Comparison of ENCODE assay signal across 12 cellular contexts in genomic region chr3:13025090-13025489, GRCh38. TPM values are rescaled to one million over a fixed set of nuclear protein-coding genes. Genes with fewer than 3 reads are reported as not detected.
DNase-seq lines count a peak whose midpoint lies in the region; ATAC-seq, FAIRE-seq and TF ChIP-seq lines count a peak whose summit lies in the region.
"Had no signal": no experiment of that assay in that cellular context is flagged by ENCODE, and none has a peak within 500 bp of the region (broad histone marks: within the 10 kb centered on the region; RNA-seq: fewer than 3 reads in every experiment).

No MANE protein-coding gene starts in this region.

- H2AFZ ChIP-seq in K562 (ENCODE audit: low read depth, low read length) (no peak overlapping the region), HepG2 (ENCODE audit: low read length) (no peak overlapping the region)

- H3K9me1 ChIP-seq in K562 (ENCODE audit: control insufficient read depth, insufficient read depth, low read length) = no peaks in the 10 kb centered on the region

- no peak for FAIRE-seq in K562 (lab: Jason Lieb, UNC)
- no peak for FAIRE-seq in HepG2 (lab: Jason Lieb, UNC)
- FAIRE-seq: endothelial cell of umbilical vein had no signal

- in situ Hi-C loops in ACHN (cut with HindIII; ENCODE audit: low pct_ligation_motif_present, low pct_unique_long_range_greater_than_20kb, low sequenced_read_pairs) = no loop called here
- in situ Hi-C loops in K562 (cut with MboI) = no loop called here
- in situ Hi-C loops in HepG2 (cut with HindIII; ENCODE audit: extremely low pct_ligation_motif_present, low pct_unique_long_range_greater_than_20kb) = no loop called here

- POLR2A ChIA-PET in K562 (lab: Yijun Ruan, JAX) = no interaction called here
- POLR2A ChIA-PET in HepG2 (lab: Yijun Ruan, JAX) = no interaction called here
- POLR2A ChIA-PET in WTC11 (lab: Charles Lee) = interaction anchor here (0.6 kb wide), 1 partner anchor 8 kb away, joined by 3 read pairs; no protein-coding TSS in a partner anchor

- H3K9ac ChIP-seq in K562 (ENCODE audit: insufficient read depth in 1 of 2, low read depth in 2 of 2, low read length in 2 of 2) = peak overlapping the region in 1 of 2 experiments; percentile 10; a peak in 1 of 4 replicates
- H3K9ac ChIP-seq in HepG2 (ENCODE audit: insufficient read depth, low read depth, low read length) = no peak overlapping the region

- TF ChIP-seq EP300 in K562 (IDR thresholded peaks at IDR 0.05; ENCODE audit: low read length) = no peak
- TF ChIP-seq EP300 in HepG2 (IDR thresholded peaks at IDR 0.05; ENCODE audit: low read depth in 2 of 2, low read length in 2 of 2) = no peak
- no peak for TF ChIP-seq EP300 in HepG2 (CRISPR knock-in tag; IDR thresholded peaks at IDR 0.05; ENCODE audit: borderline replicate concordance)

- CTCF ChIA-PET in K562 (lab: Yijun Ruan, JAX; ENCODE audit: low intra/inter-chr PET ratio) = no interaction called here
- CTCF ChIA-PET in HepG2 (lab: Yijun Ruan, JAX; ENCODE audit: low intra/inter-chr PET ratio, low total read pairs) = no interaction called here
- CTCF ChIA-PET in WTC11 (lab: Charles Lee) = no interaction called here

- DNase-seq in ACHN (peak; percentile 67), HFFc6 (peak; percentile 74), K562 (ENCODE audit: extremely low read depth in 1 of 4, low spot score in 3 of 4) (no peak), HepG2 (ENCODE audit: low spot score) (peak; percentile 12), COR-L47 (lab: John Stamatoyannopoulos, UW) (no peak), NCI-H1694 treated with DMSO at 0.1 percent for 48 hours (lab: John Stamatoyannopoulos, UW) (no peak), WTC11 (ENCODE audit: low spot score) (no peak)
- no peak for DNase-seq in activated CD4-positive, CD25-positive, alpha-beta regulatory T cell treated with anti-CD3 and anti-CD28 coated beads, Interleukin-2, amount 50 U/mL, for 72 hours
- DNase-seq: activated CD8-positive, alpha-beta memory T cell treated with anti-CD3 and anti-CD28 coated beads, Interleukin-2, amount 50 U/mL, for 48 hours; DMS79 had no signal

- H3K4me3 Mint-ChIP-seq in HFFc6 (no peak overlapping the region), WTC11 (no peak overlapping the region)
- H3K4me3 Mint-ChIP-seq: neural crest cell had no signal

- H3K27me3 ChIP-seq in K562 (ENCODE audit: control insufficient read depth in 2 of 2, insufficient read depth in 2 of 2, low read length in 2 of 2) (peaks cover 11 to 30% of the 10 kb centered on the region in 2 experiments; a peak in 4 of 5 replicates), HepG2 (ENCODE audit: control insufficient read depth in 1 of 2, insufficient read depth in 2 of 2, low read length in 2 of 2) (no peaks in the 10 kb centered on the region)

- peaks cover 16% of the 10 kb centered on the region for H3K27me3 Mint-ChIP-seq in HFFc6 (ENCODE audit: insufficient read depth)
- H3K27me3 Mint-ChIP-seq in WTC11 (ENCODE audit: low read depth) = no peaks in the 10 kb centered on the region

- H3K9me3 ChIP-seq in K562 (replicated peaks; ENCODE audit: control insufficient read depth, insufficient read depth, low read depth, low read length) = no peaks in the 10 kb centered on the region
- no peaks in the 10 kb centered on the region for H3K9me3 ChIP-seq in HepG2 (ENCODE audit: low read length)

- H3K27ac ChIP-seq in K562 (ENCODE audit: extremely low read depth, low read depth, low read length) (no peak overlapping the region), HepG2 (ENCODE audit: extremely low read length, insufficient read depth, low read length) (no peak overlapping the region)

- H3K9me3 Mint-ChIP-seq in HFFc6 (no peaks in the 10 kb centered on the region), WTC11 (no peaks in the 10 kb centered on the region)
- H3K9me3 Mint-ChIP-seq: neural crest cell had no signal

- TF ChIP-seq CTCF in HFFc6 (IDR thresholded peaks at IDR 0.05) (no peak), K562 (IDR thresholded peaks at IDR 0.05 in 2 of 3, conservative IDR thresholded peaks at IDR 0.05 in 1 of 3; ENCODE audit: insufficient read depth in 2 of 3, low read depth in 1 of 3, low read length in 3 of 3) (no peak), HepG2 (CRISPR knock-in tag; IDR thresholded peaks at IDR 0.05) (no peak), WTC11 (IDR thresholded peaks at IDR 0.05) (no peak)

- H3K27ac Mint-ChIP-seq in HFFc6 (peak overlapping the region; percentile 58), WTC11 (no peak overlapping the region)

- H3K4me1 Mint-ChIP-seq in HFFc6 (ENCODE audit: low read depth) = peaks cover 44% of the 10 kb centered on the region
- peaks cover 12% of the 10 kb centered on the region for H3K4me1 Mint-ChIP-seq in WTC11

- ATAC-seq in K562 (peak; percentile 14; the same call in 1 of the 3 replicates), HepG2 (no peak), WTC11 (no peak)

- H3K79me2 ChIP-seq in K562 (ENCODE audit: control insufficient read depth, insufficient read depth, low read length) = no peaks in the 10 kb centered on the region
- no peaks in the 10 kb centered on the region for H3K79me2 ChIP-seq in HepG2 (ENCODE audit: insufficient read depth, low read length)

- H3K4me2 ChIP-seq in K562 (ENCODE audit: insufficient read depth, low read length) (no peak overlapping the region), HepG2 (ENCODE audit: low read depth, low read length) (no peak overlapping the region)

- intact Hi-C loops in K562 (cut with micrococcal nuclease) (loop anchor here (5.0 kb wide), 1 partner anchor 52 kb away; no protein-coding TSS in a partner anchor), HepG2 (cut with micrococcal nuclease; ENCODE audit: unreplicated experiment) (no loop called here)

- TF ChIP-seq POLR2A in K562 (conservative IDR thresholded peaks at IDR 0.05) = no peak
- no peak for TF ChIP-seq POLR2A in HepG2 (IDR thresholded peaks at IDR 0.05; ENCODE audit: insufficient read depth in 1 of 2, low read depth in 2 of 2, low read length in 2 of 2)

- peaks cover 14% of the 10 kb centered on the region; the same call in 1 of the 2 replicates for H4K20me1 ChIP-seq in K562 (replicated peaks; ENCODE audit: control insufficient read depth, insufficient read depth, low read length)
- H4K20me1 ChIP-seq in HepG2 (ENCODE audit: insufficient read depth, low read length) = no peaks in the 10 kb centered on the region

- WGBS in K562 (ENCODE audit: insufficient coverage, low coverage, missing lambda C conversion rate) = 3% methylated on average over 8 of the region's 8 CpGs
- 82% methylated on average over 4 of the region's 8 CpGs for WGBS in HepG2 (ENCODE audit: low lambda C conversion rate)

- TF ChIP-seq RAD21 in K562 (CRISPR knock-in tag; conservative IDR thresholded peaks at IDR 0.05 in 1 of 2, IDR thresholded peaks at IDR 0.05 in 1 of 2) (no peak), HepG2 (CRISPR knock-in tag; IDR thresholded peaks at IDR 0.05) (no peak)

- H3K36me3 Mint-ChIP-seq in HFFc6 (ENCODE audit: low read depth) (no peaks in the 10 kb centered on the region), WTC11 (no peaks in the 10 kb centered on the region)

- no peak overlapping the region for H3K4me3 ChIP-seq in K562
- no peak overlapping the region for H3K4me3 ChIP-seq in HepG2 (replicated peaks in 1 of 3; ENCODE audit: insufficient read depth in 1 of 3, low read depth in 2 of 3, low read length in 3 of 3)

- BruUV-seq in K562 (replicated peaks; lab: Mats Ljungman, UMichigan) (no TSS peak), HepG2 (replicated peaks; lab: Mats Ljungman, UMichigan) (no TSS peak)

- no peaks in the 10 kb centered on the region for H3K36me3 ChIP-seq in K562 (ENCODE audit: control insufficient read depth, insufficient read depth, low read length)
- no peaks in the 10 kb centered on the region; a peak in 1 of 5 replicates for H3K36me3 ChIP-seq in HepG2 (replicated peaks in 1 of 2; ENCODE audit: control insufficient read depth in 1 of 2, insufficient read depth in 2 of 2, low read length in 2 of 2)

- H3K4me1 ChIP-seq in K562 (replicated peaks in 1 of 2; ENCODE audit: control insufficient read depth in 2 of 2, insufficient read depth in 2 of 2, low read length in 2 of 2) (peaks cover 0 to 29% of the 10 kb centered on the region in 2 experiments; a peak in 3 of 5 replicates), HepG2 (ENCODE audit: insufficient read depth, low read length) (no peaks in the 10 kb centered on the region)

RNA-seq across cellular contexts. Expression of gene IQSEC1, which starts 48.1 kb away (rescaled TPM):
- 10 to 100 TPM; 21.1 to 25.1 (median 21.9) TPM for total RNA-seq in HFFc6 (2021; fragmentation: NEBNext Ultra II Directional; extraction: Animal tissue kit (Norgen Biotek cat#: 25700))
- 36.0 and 90.4 TPM in 2 replicates for total RNA-seq in K562 (2011; cell fraction: chromatin; rRNA removed; ENCODE audit: low replicate concordance)
- 51.7 and 55.4 TPM in 2 replicates for total RNA-seq in K562 (2011; cell fraction: nucleolus; rRNA removed)
- total RNA-seq in K562 (2011; cell fraction: nucleoplasm; rRNA removed) = 35.6 and 39.8 TPM in 2 replicates
- total RNA-seq in K562 (2014; rRNA removed) (13.3 and 18.0 TPM in 2 replicates), K562 (2014; rRNA removed; fragmentation: Illumina TruSeq; extraction: Trizol) (3.8 and 4.8 TPM in 2 replicates), K562 (2015; rRNA removed; fragmentation: Illumina TruSeq; extraction: Trizol) (5.2 and 6.4 TPM in 2 replicates), K562 (2021) (37.1 and 39.0 TPM in 2 replicates), HepG2 (2016; rRNA removed; fragmentation: Illumina TruSeq; extraction: Trizol) (17.4 and 24.2 TPM in 2 replicates), WTC11 (2021) (35.0 to 37.2 TPM (median 36.4 TPM) in 3 replicates)
- polyA plus RNA-seq in K562 (2011; rRNA removed) (6.8 and 8.4 TPM in 2 replicates), K562 (2014; fragmentation: Illumina TruSeq; extraction: Trizol) (16.9 and 19.0 TPM in 2 replicates), K562 (2014; fragmentation: Nextera tagmentation; extraction: Ambion mirVana) (under 1 TPM; 0.56 to 0.79 TPM), K562 (2014; rRNA removed) (14.2 and 15.1 TPM in 2 replicates), HepG2 (2011; rRNA removed) (20.2 and 24.5 TPM in 2 replicates)
- polyA plus RNA-seq in K562 (2011; cell fraction: cytosol; rRNA removed) = 5.8 and 6.7 TPM in 2 replicates
- polyA plus RNA-seq in K562 (2011; cell fraction: nucleus; rRNA removed) = 29.7 and 45.3 TPM in 2 replicates
- 15.4 and 16.4 TPM in 2 replicates for polyA plus RNA-seq in K562 (2012)
- polyA minus RNA-seq in K562 (2011; rRNA and poly(A)+ RNA removed) = 8.4 and 9.3 TPM in 2 replicates
- polyA minus RNA-seq in K562 (2011; cell fraction: cytosol; rRNA and poly(A)+ RNA removed) = 17.1 and 22.1 TPM in 2 replicates
- 46.3 and 58.3 TPM in 2 replicates for polyA minus RNA-seq in K562 (2011; cell fraction: nucleus; rRNA and poly(A)+ RNA removed)
- 12.3 and 12.9 TPM in 2 replicates for total RNA-seq in HepG2 (2016; cell fraction: cytosol; rRNA removed; fragmentation: Illumina TruSeq; extraction: Trizol; ENCODE audit: low read depth)
- 17.6 and 20.3 TPM in 2 replicates for total RNA-seq in HepG2 (2016; cell fraction: insoluble cytoplasmic fraction; rRNA removed; fragmentation: Illumina TruSeq; extraction: Trizol)
- 25.6 and 28.9 TPM in 2 replicates for total RNA-seq in HepG2 (2016; cell fraction: membrane; rRNA removed; fragmentation: Illumina TruSeq; extraction: Trizol)
- 26.8 and 29.4 TPM in 2 replicates for total RNA-seq in HepG2 (2016; cell fraction: nucleus; rRNA removed; fragmentation: Illumina TruSeq; extraction: Trizol)
- polyA plus RNA-seq in HepG2 (2011; cell fraction: cytosol; rRNA removed) = 11.4 and 12.7 TPM in 2 replicates
- polyA plus RNA-seq in HepG2 (2011; cell fraction: nucleus; rRNA removed) = 77.1 and 100 TPM in 2 replicates
- 40.4 and 47.7 TPM in 2 replicates for polyA plus RNA-seq in HepG2 (2012)
- 3.1 and 3.4 TPM in 2 replicates for polyA plus RNA-seq in HepG2 (2016; cell fraction: cytosol; fragmentation: Illumina TruSeq; extraction: Trizol; ENCODE audit: low read depth)
- polyA plus RNA-seq in HepG2 (2016; cell fraction: insoluble cytoplasmic fraction; fragmentation: Illumina TruSeq; extraction: Trizol; ENCODE audit: low read depth) = 23.2 and 33.8 TPM in 2 replicates
- polyA plus RNA-seq in HepG2 (2016; cell fraction: membrane; fragmentation: Illumina TruSeq; extraction: Trizol; ENCODE audit: low read depth) = 13.5 and 17.5 TPM in 2 replicates
- 57.5 and 60.4 TPM in 2 replicates for polyA plus RNA-seq in HepG2 (2016; cell fraction: nucleus; fragmentation: Illumina TruSeq; extraction: Trizol; ENCODE audit: insufficient read depth, low read depth)
- polyA minus RNA-seq in HepG2 (2011; rRNA and poly(A)+ RNA removed; ENCODE audit: low replicate concordance) = 6.5 and 33.0 TPM in 2 replicates
- 25.6 and 30.7 TPM in 2 replicates for polyA minus RNA-seq in HepG2 (2011; cell fraction: cytosol; rRNA and poly(A)+ RNA removed)
- polyA minus RNA-seq in HepG2 (2011; cell fraction: nucleus; rRNA and poly(A)+ RNA removed) = 49.3 and 52.3 TPM in 2 replicates

Comparison
In these comparisons a context has a peak if more than half of its experiments do, and no peak if none do; other contexts are left out.
1. DNase-seq: peak in ACHN (single experiment), HFFc6 (single experiment) and HepG2 (single experiment); none in K562 (0 of 4), COR-L47 (single experiment), NCI-H1694 treated with DMSO at 0.1 percent for 48 hours (single experiment), WTC11 (single experiment) and activated CD4-positive, CD25-positive, alpha-beta regulatory T cell treated with anti-CD3 and anti-CD28 coated beads, Interleukin-2, amount 50 U/mL, for 72 hours (single experiment).